ENCODE assay signal across 8 cellular contexts in the genomic region with DNA sequence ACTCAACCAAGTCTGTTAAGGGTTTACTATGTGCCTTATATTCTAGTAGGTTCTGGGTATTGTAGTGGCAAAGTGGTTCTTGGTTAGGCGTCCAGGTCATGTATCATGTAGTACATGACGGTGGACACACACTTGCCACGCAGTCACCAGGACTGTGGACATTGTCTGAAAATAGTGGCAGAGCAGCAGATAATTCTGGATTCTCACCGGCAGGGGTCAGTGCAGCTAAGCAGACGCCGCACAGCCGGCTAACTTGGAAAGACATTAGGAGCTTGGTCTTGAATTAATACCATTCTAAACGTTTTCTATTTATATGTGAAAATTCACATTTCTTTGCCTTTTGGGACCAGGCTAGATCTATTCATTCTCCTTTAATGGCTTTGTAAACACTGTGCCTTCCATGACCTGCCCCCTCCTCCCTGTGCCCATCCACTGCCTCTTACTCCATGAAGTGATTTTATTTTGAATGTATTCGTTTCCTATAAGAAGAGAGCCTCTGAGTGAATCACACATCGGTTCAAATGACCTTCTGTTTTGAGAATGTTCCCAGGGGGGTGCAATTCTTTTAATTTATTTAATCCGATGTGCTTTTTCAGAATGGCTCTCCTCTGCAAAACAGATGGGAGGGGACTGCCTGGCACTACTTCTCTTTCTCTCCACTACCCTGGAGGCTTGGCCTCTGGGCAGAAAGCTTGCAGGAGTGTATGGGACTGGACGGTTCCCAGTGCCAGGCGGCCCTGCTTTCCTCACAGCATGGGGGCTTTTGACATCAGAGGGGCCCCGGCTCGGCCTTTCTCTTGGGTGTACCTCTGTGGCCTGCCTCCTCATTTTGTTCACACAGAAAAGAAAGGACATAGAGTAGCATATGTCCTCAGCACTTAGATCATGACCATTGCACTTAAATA.
DNase-seq lines count a peak whose midpoint lies in the region; ATAC-seq lines count a peak whose summit lies in the region.

No MANE protein-coding gene starts in this region.

- peak; percentile 8 for DNase-seq in DMS114 treated with DMSO at 0.1 percent for 48 hours (lab: John Stamatoyannopoulos, UW; ENCODE audit: unreplicated experiment)
- peak in 39 of 76 experiments; percentile 1 to 47 (median 11) for DNase-seq in HUDEP-2 (lab: John Stamatoyannopoulos, UW; ENCODE audit: unreplicated experiment in 76 of 76)
- DNase-seq in RPMI8226 = peak; percentile 49
- DNase-seq in dedifferentiated amniotic fluid mesenchymal stem cell (ENCODE audit: extremely low spot score) = peak; percentile 78
- peak; percentile 78 to 83 for DNase-seq in lung microvascular endothelial cell (ENCODE audit: low read depth in 2 of 2)
- DNase-seq in substantia nigra (lab: John Stamatoyannopoulos, UW) = peak in 43 of 49 donors; percentile 11 to 82 (median 62)
- DNase-seq in OCI-M2 (lab: John Stamatoyannopoulos, UW; ENCODE audit: unreplicated experiment) = no peak

- peak; percentile 86 for ATAC-seq in GM19372 (IDR thresholded peaks at IDR 0.05; ENCODE audit: low read depth, unreplicated experiment)

- H3K27ac ChIP-seq in substantia nigra (ENCODE audit: low read depth, low read length, poor library complexity, severe bottlenecking) = no peak overlapping the region
